ENCODE assay signal across 19 cellular contexts in genomic region chr19:42248270-42249148, GRCh38. TPM values are rescaled to one million over a fixed set of nuclear protein-coding genes. Genes with fewer than 3 reads are reported as not detected.
DNase-seq lines count a peak whose midpoint lies in the region; ATAC-seq and TF ChIP-seq lines count a peak whose summit lies in the region.
"Had no signal": no experiment of that assay in that cellular context is flagged by ENCODE, and none has a peak within 500 bp of the region (broad histone marks: within the 10 kb centered on the region; RNA-seq: fewer than 3 reads in every experiment).

No MANE protein-coding gene starts in this region.

- WGBS in esophagus muscularis mucosa: 79% methylated on average over 36 of the region's 41 CpGs
- WGBS in spleen, 5 donors: 90 to 94% (median 92%) methylated on average over 36 to 41 of the region's 41 CpGs
- 96 to 97% methylated on average over 28 to 41 of the region's 41 CpGs for WGBS in endodermal cell (ENCODE audit: insufficient coverage in 1 of 2, insufficient read length in 1 of 2), 2 experiments

- H3K4me1 Mint-ChIP-seq in activated T-cell treated with anti-CD3 and anti-CD28 coated beads, Interleukin-2, amount 50 U/mL, for 24 hours (ENCODE audit: low read depth): peaks cover 52% of the 10 kb centered on the region
- peaks cover 60% of the 10 kb centered on the region for H3K4me1 Mint-ChIP-seq in activated T-cell treated with anti-CD3 and anti-CD28 coated beads, Interleukin-2, amount 50 U/mL, for 72 hours (ENCODE audit: low read depth)
- H3K4me1 Mint-ChIP-seq in HFFc6 (ENCODE audit: low read depth) (peaks cover 59% of the 10 kb centered on the region), endodermal cell (peaks cover 20% of the 10 kb centered on the region)

- no peaks in the 10 kb centered on the region for H3K9me3 Mint-ChIP-seq in activated T-cell treated with anti-CD3 and anti-CD28 coated beads, Interleukin-2, amount 50 U/mL, for 24 hours
- no peaks in the 10 kb centered on the region for H3K9me3 Mint-ChIP-seq in activated T-cell treated with anti-CD3 and anti-CD28 coated beads, Interleukin-2, amount 50 U/mL, for 72 hours
- H3K9me3 Mint-ChIP-seq in HFFc6 (no peaks in the 10 kb centered on the region; the same call in 1 of the 2 replicates), endodermal cell (no peaks in the 10 kb centered on the region)
- H3K9me3 Mint-ChIP-seq: activated CD4-positive, alpha-beta T cell treated with anti-CD3 and anti-CD28 coated beads, Interleukin-2, amount 10 ng/mL, durations not matched to agents 7 days and 5 days; activated naive CD4-positive, alpha-beta T cell treated with anti-CD3 and anti-CD28 coated beads, Interleukin-2, amount 50 U/mL, for 72 hours had no signal

- H3K9me3 ChIP-seq in esophagus muscularis mucosa (no peaks in the 10 kb centered on the region), spleen (no peaks in the 10 kb centered on the region), SJCRH30 (replicated peaks) (no peaks in the 10 kb centered on the region), endodermal cell (ENCODE audit: control insufficient read depth, low read length) (no peaks in the 10 kb centered on the region)
- H3K9me3 ChIP-seq: left lung, Peyer's patch, transverse colon had no signal

- no peaks in the 10 kb centered on the region for H3K27me3 Mint-ChIP-seq in activated T-cell treated with anti-CD3 and anti-CD28 coated beads, Interleukin-2, amount 50 U/mL, for 24 hours
- no peaks in the 10 kb centered on the region for H3K27me3 Mint-ChIP-seq in activated T-cell treated with anti-CD3 and anti-CD28 coated beads, Interleukin-2, amount 50 U/mL, for 72 hours (ENCODE audit: low read depth)
- H3K27me3 Mint-ChIP-seq in HFFc6 (ENCODE audit: insufficient read depth) (peaks cover 9% of the 10 kb centered on the region), endodermal cell (ENCODE audit: insufficient read depth) (no peaks in the 10 kb centered on the region)
- H3K27me3 Mint-ChIP-seq: activated CD4-positive, alpha-beta T cell treated with anti-CD3 and anti-CD28 coated beads, Interleukin-2, amount 10 ng/mL, durations not matched to agents 7 days and 5 days had no signal

- H3K27ac ChIP-seq in esophagus muscularis mucosa (replicated peaks in 1 of 4): peak overlapping the region; percentile 100
- H3K27ac ChIP-seq in spleen: peak overlapping the region in 2 of 8 donors; percentile 99
- H3K27ac ChIP-seq in SJCRH30: no peak overlapping the region
- H3K27ac ChIP-seq in endodermal cell (ENCODE audit: low read depth, low read length): no peak overlapping the region
- H3K27ac ChIP-seq: C4-2B, parathyroid adenoma, Peyer's patch had no signal

- H3K4me1 ChIP-seq in esophagus muscularis mucosa (peaks cover 78 to 94% (median 86%) of the 10 kb centered on the region in 4 donors), spleen (peaks cover 34 to 92% (median 72%) of the 10 kb centered on the region in 6 donors), SJCRH30 (peaks cover 2% of the 10 kb centered on the region; the same call in 1 of the 2 replicates), endodermal cell (ENCODE audit: control insufficient read depth, insufficient read depth, low read length) (no peaks in the 10 kb centered on the region)

- intact Hi-C loops in esophagus muscularis mucosa (cut with DNase I) (loop anchor here (5.0 kb wide), 1 partner anchor 49 kb away; no protein-coding TSS in a partner anchor), spleen (cut with DNase I; ENCODE audit: low total_unique reads) (no loop called here)

- no peaks in the 10 kb centered on the region for H3K27me3 ChIP-seq in esophagus muscularis mucosa
- H3K27me3 ChIP-seq in spleen (replicated peaks in 1 of 7): no peaks in the 10 kb centered on the region
- H3K27me3 ChIP-seq in SJCRH30: no peaks in the 10 kb centered on the region
- H3K27me3 ChIP-seq in endodermal cell (ENCODE audit: control insufficient read depth, insufficient read depth, low read length, poor library complexity, severe bottlenecking): no peaks in the 10 kb centered on the region
- H3K27me3 ChIP-seq: left lung, Peyer's patch, transverse colon had no signal

- no peak overlapping the region for H3K4me3 Mint-ChIP-seq in activated T-cell treated with anti-CD3 and anti-CD28 coated beads, Interleukin-2, amount 50 U/mL, for 24 hours
- no peak overlapping the region for H3K4me3 Mint-ChIP-seq in activated T-cell treated with anti-CD3 and anti-CD28 coated beads, Interleukin-2, amount 50 U/mL, for 72 hours
- H3K4me3 Mint-ChIP-seq in HFFc6 (no peak overlapping the region), endodermal cell (no peak overlapping the region)
- H3K4me3 Mint-ChIP-seq: activated CD4-positive, alpha-beta T cell treated with anti-CD3 and anti-CD28 coated beads, Interleukin-2, amount 10 ng/mL, durations not matched to agents 7 days and 5 days had no signal

- peak overlapping the region; percentile 37 for H3K27ac Mint-ChIP-seq in activated T-cell treated with anti-CD3 and anti-CD28 coated beads, Interleukin-2, amount 50 U/mL, for 24 hours
- no peak overlapping the region for H3K27ac Mint-ChIP-seq in activated T-cell treated with anti-CD3 and anti-CD28 coated beads, Interleukin-2, amount 50 U/mL, for 72 hours
- H3K27ac Mint-ChIP-seq in HFFc6 (0 out of 2 replicates have a peak overlapping the region, but pooled peaks have one; percentile 11), endodermal cell (no peak overlapping the region)
- H3K27ac Mint-ChIP-seq: activated CD4-positive, alpha-beta T cell treated with anti-CD3 and anti-CD28 coated beads, Interleukin-2, amount 10 ng/mL, durations not matched to agents 7 days and 5 days had no signal

- no peak for ATAC-seq in activated T-cell treated with anti-CD3 and anti-CD28 coated beads, Interleukin-2, amount 50 U/mL, for 72 hours (replicated peaks in 1 of 2)
- ATAC-seq: activated naive CD4-positive, alpha-beta T cell treated with anti-CD3 and anti-CD28 coated beads, Interleukin-2, amount 50 U/mL, for 72 hours; left lung had no signal

- H3K9ac ChIP-seq in endodermal cell (ENCODE audit: extremely low read depth, low read length, poor library complexity, severe bottlenecking): no peak overlapping the region
- H3K9ac ChIP-seq: parathyroid adenoma had no signal

- TF ChIP-seq POLR2A in esophagus muscularis mucosa (IDR thresholded peaks at IDR 0.05; ENCODE audit: low read depth) (no peak), spleen (IDR thresholded peaks at IDR 0.05) (no peak)

- H3K36me3 ChIP-seq in esophagus muscularis mucosa (peaks cover 5 to 37% (median 23%) of the 10 kb centered on the region in 4 donors), spleen (peaks cover 0 to 28% (median 17%) of the 10 kb centered on the region in 6 donors), SJCRH30 (peaks cover 6% of the 10 kb centered on the region), endodermal cell (ENCODE audit: control insufficient read depth, insufficient read depth, low read length) (peaks cover 15% of the 10 kb centered on the region)

- TF ChIP-seq CTCF in HFFc6 (IDR thresholded peaks at IDR 0.05) (no peak), esophagus muscularis mucosa (IDR thresholded peaks at IDR 0.05) (no peak), spleen (IDR thresholded peaks at IDR 0.05 in 8 of 11, conservative IDR thresholded peaks at IDR 0.05 in 3 of 11) (no peak), endodermal cell (conservative IDR thresholded peaks at IDR 0.05) (no peak), GM20000 (IDR thresholded peaks at IDR 0.05; ENCODE audit: extremely low read depth, missing control alignments) (no peak)

- TF ChIP-seq EP300 in esophagus muscularis mucosa (IDR thresholded peaks at IDR 0.05): no peak

- DNase-seq in activated T-cell treated with anti-CD3 and anti-CD28 coated beads, Interleukin-2, amount 50 U/mL, for 24 hours: no peak
- DNase-seq in activated T-cell treated with anti-CD3 and anti-CD28 coated beads, Interleukin-2, amount 50 U/mL, for 72 hours: no peak
- no peak for DNase-seq in HFFc6
- DNase-seq in esophagus muscularis mucosa (ENCODE audit: extremely low spot score): no peak
- peak; percentile 75 for DNase-seq in spleen
- no peak for DNase-seq in SJCRH30
- no peak for DNase-seq in endodermal cell
- DNase-seq in GM20000 (ENCODE audit: low spot score): no peak
- DNase-seq: activated CD4-positive, alpha-beta T cell treated with anti-CD3 and anti-CD28 coated beads, Interleukin-2, amount 10 ng/mL, durations not matched to agents 7 days and 5 days; activated T-cell treated with anti-CD3 and anti-CD28 coated beads for 4 hours; cerebellar nuclear complex; DMS53; left lung; NCI-H1417 treated with DMSO at 0.1 percent for 48 hours; Peyer's patch; transverse colon had no signal

- peaks cover 59% of the 10 kb centered on the region for H3K36me3 Mint-ChIP-seq in activated T-cell treated with anti-CD3 and anti-CD28 coated beads, Interleukin-2, amount 50 U/mL, for 24 hours (ENCODE audit: low read depth)
- H3K36me3 Mint-ChIP-seq in activated T-cell treated with anti-CD3 and anti-CD28 coated beads, Interleukin-2, amount 50 U/mL, for 72 hours (ENCODE audit: insufficient read depth in 2 of 2): peaks cover 2 to 3% of the 10 kb centered on the region in 2 donors
- H3K36me3 Mint-ChIP-seq in HFFc6 (ENCODE audit: low read depth): peaks cover 9% of the 10 kb centered on the region
- peaks cover 15% of the 10 kb centered on the region for H3K36me3 Mint-ChIP-seq in endodermal cell (ENCODE audit: low read depth)

- H3K4me3 ChIP-seq in esophagus muscularis mucosa (no peak overlapping the region), spleen (no peak overlapping the region), SJCRH30 (no peak overlapping the region), endodermal cell (ENCODE audit: low read length) (no peak overlapping the region)
- H3K4me3 ChIP-seq: left lung, Peyer's patch, transverse colon had no signal

RNA-seq across cellular contexts. Expression of gene GSK3A, which starts 6.1 kb away (rescaled TPM):
- total RNA-seq in activated T-cell treated with anti-CD3 and anti-CD28 coated beads, Interleukin-2, amount 50 U/mL, for 72 hours: 10 to 100 TPM; 39.6 to 43.2 TPM
- total RNA-seq in HFFc6 (2021; fragmentation: NEBNext Ultra II Directional; extraction: Animal tissue kit (Norgen Biotek cat#: 25700)): 10 to 100 TPM; 36.3 to 45.5 (median 43.1) TPM
- total RNA-seq in esophagus muscularis mucosa (10 to 100 TPM; 33.8 to 46.1 (median 41.8) TPM), spleen (10 to 100 TPM; 20.8 to 33.1 (median 31.1) TPM), endodermal cell (10 to 100 TPM; 52.6 to 55.1 TPM)
- polyA plus RNA-seq in spleen: 10 to 100 TPM; 22.7 to 39.3 (median 26.4) TPM
- 34.9 and 37.1 TPM in 2 replicates for total RNA-seq in SJCRH30 (2014; rRNA removed; shearing (Covaris generic))
- 59.5 TPM for polyA plus RNA-seq in endodermal cell (2013, experiment 1 of 2)
- polyA plus RNA-seq in endodermal cell (2013, experiment 2 of 2): 52.7 TPM

RNA-seq across cellular contexts. Expression of gene ERF, which starts 6.4 kb away (rescaled TPM):
- total RNA-seq in activated T-cell treated with anti-CD3 and anti-CD28 coated beads, Interleukin-2, amount 50 U/mL, for 72 hours: 10 to 100 TPM; 65.7 to 75.6 TPM
- total RNA-seq in HFFc6 (2021; fragmentation: NEBNext Ultra II Directional; extraction: Animal tissue kit (Norgen Biotek cat#: 25700)): 10 to 100 TPM; 74.7 to 87.8 (median 78.8) TPM
- 10 to 100 TPM; 16.6 to 38.8 (median 35.5) TPM for total RNA-seq in esophagus muscularis mucosa
- 10 to 100 TPM; 36.8 to 73.1 (median 56.4) TPM for total RNA-seq in spleen
- 10 to 100 TPM; 13.5 to 49.7 (median 17.7) TPM for polyA plus RNA-seq in spleen
- 35.1 and 37.7 TPM in 2 replicates for total RNA-seq in SJCRH30 (2014; rRNA removed; shearing (Covaris generic))
- total RNA-seq in endodermal cell: 100 to 1,000 TPM; 106 to 138 TPM
- polyA plus RNA-seq in endodermal cell (2013, experiment 1 of 2): 70.5 TPM
- 59.5 TPM for polyA plus RNA-seq in endodermal cell (2013, experiment 2 of 2)

RNA-seq across cellular contexts. Expression of gene CIC, which starts 20.5 kb away (rescaled TPM):
- 10 to 100 TPM; 90.1 to 95.0 TPM for total RNA-seq in activated T-cell treated with anti-CD3 and anti-CD28 coated beads, Interleukin-2, amount 50 U/mL, for 72 hours
- 10 to 100 TPM; 67.6 to 75.4 (median 73.7) TPM for total RNA-seq in HFFc6 (2021; fragmentation: NEBNext Ultra II Directional; extraction: Animal tissue kit (Norgen Biotek cat#: 25700))
- total RNA-seq in esophagus muscularis mucosa (10 to 100 TPM; 37.8 to 74.2 (median 56.3) TPM), spleen (100 to 1,000 TPM in 1 of 7 donors, 10 to 100 TPM in 6; 63.8 to 100 (median 76.7) TPM), endodermal cell (10 to 100 TPM; 48.6 to 57.6 TPM)
- polyA plus RNA-seq in spleen: 10 to 100 TPM; 12.5 to 43.6 (median 16.8) TPM
- 19.1 and 21.5 TPM in 2 replicates for total RNA-seq in SJCRH30 (2014; rRNA removed; shearing (Covaris generic))
- 55.5 TPM for polyA plus RNA-seq in endodermal cell (2013, experiment 1 of 2)
- polyA plus RNA-seq in endodermal cell (2013, experiment 2 of 2): 51.2 TPM

RNA-seq across cellular contexts. Expression of gene ZNF526, which starts 28.4 kb away (rescaled TPM):
- total RNA-seq in activated T-cell treated with anti-CD3 and anti-CD28 coated beads, Interleukin-2, amount 50 U/mL, for 72 hours: 10 to 100 TPM; 11.4 to 11.9 TPM
- 10 to 100 TPM; 14.0 to 18.2 (median 16.1) TPM for total RNA-seq in HFFc6 (2021; fragmentation: NEBNext Ultra II Directional; extraction: Animal tissue kit (Norgen Biotek cat#: 25700))
- total RNA-seq in esophagus muscularis mucosa (1 to 10 TPM; 4.3 to 8.6 (median 7.1) TPM), spleen (10 to 100 TPM in 4 of 7 donors, 1 to 10 TPM in 3; 6.5 to 15.0 (median 10.2) TPM), endodermal cell (10 to 100 TPM; 15.7 to 16.0 TPM)
- 1 to 10 TPM; 1.9 to 6.1 (median 2.8) TPM for polyA plus RNA-seq in spleen
- total RNA-seq in SJCRH30 (2014; rRNA removed; shearing (Covaris generic)): 9.2 and 10.7 TPM in 2 replicates
- polyA plus RNA-seq in endodermal cell (2013, experiment 1 of 2): 9.6 TPM
- 9.5 TPM for polyA plus RNA-seq in endodermal cell (2013, experiment 2 of 2)

RNA-seq across cellular contexts. Expression of gene DEDD2, which starts 31.0 kb away (rescaled TPM):
- total RNA-seq in activated T-cell treated with anti-CD3 and anti-CD28 coated beads, Interleukin-2, amount 50 U/mL, for 72 hours: 10 to 100 TPM; 28.8 to 31.6 TPM
- 10 to 100 TPM; 19.2 to 24.9 (median 20.2) TPM for total RNA-seq in HFFc6 (2021; fragmentation: NEBNext Ultra II Directional; extraction: Animal tissue kit (Norgen Biotek cat#: 25700))
- 10 to 100 TPM; 22.0 to 42.1 (median 31.2) TPM for total RNA-seq in esophagus muscularis mucosa
- 10 to 100 TPM; 43.3 to 73.9 (median 48.5) TPM for total RNA-seq in spleen
- 10 to 100 TPM; 24.7 to 52.1 (median 29.4) TPM for polyA plus RNA-seq in spleen
- total RNA-seq in SJCRH30 (2014; rRNA removed; shearing (Covaris generic)): 16.2 and 18.0 TPM in 2 replicates
- 10 to 100 TPM; 25.8 to 28.0 TPM for total RNA-seq in endodermal cell
- 20.5 TPM for polyA plus RNA-seq in endodermal cell (2013, experiment 1 of 2)
- polyA plus RNA-seq in endodermal cell (2013, experiment 2 of 2): 15.9 TPM

Comparison
In these comparisons a context has a peak if more than half of its experiments do, and no peak if none do; other contexts are left out.
1. H3K27ac Mint-ChIP-seq: peak in activated T-cell treated with anti-CD3 and anti-CD28 coated beads, Interleukin-2, amount 50 U/mL, for 24 hours (single experiment) and HFFc6 (single experiment); none in activated T-cell treated with anti-CD3 and anti-CD28 coated beads, Interleukin-2, amount 50 U/mL, for 72 hours (single experiment) and endodermal cell (single experiment).
2. H3K27ac ChIP-seq: peak in esophagus muscularis mucosa (4 of 4); none in SJCRH30 (single experiment) and endodermal cell (single experiment).